In genomic region chr2:29940706-29941105, GRCh38 we compare ENCODE assay signal across 16 cellular contexts. TPM values are rescaled to one million over a fixed set of nuclear protein-coding genes. Genes with fewer than 3 reads are reported as not detected.
"Had no signal": no experiment of that assay in that cellular context is flagged by ENCODE, and none has a peak within 500 bp of the region (broad histone marks: within the 10 kb centered on the region; RNA-seq: fewer than 3 reads in every experiment).

No MANE protein-coding gene starts in this region.

- H3K4me1 ChIP-seq: upper lobe of left lung had no signal

- H3K36me3 Mint-ChIP-seq: activated naive CD4-positive, alpha-beta T cell treated with anti-CD3 and anti-CD28 coated beads, Interleukin-2, amount 10 ng/mL, durations not matched to agents 7 days and 5 days; stimulated activated memory B cell treated with anti-CD40 and anti-IgM and Interleukin-4, amounts not matched to agents 10 μg/mL and 1 μg/mL and 100 μg/mL, for 72 hours had no signal

- DNase-seq: activated CD4-positive, alpha-beta T cell treated with anti-CD3 and anti-CD28 coated beads, Interleukin-2, amount 50 U/mL, for 1 hour; activated naive CD4-positive, alpha-beta T cell treated with anti-CD3 and anti-CD28 coated beads, Interleukin-2, amount 10 ng/mL, durations not matched to agents 7 days and 5 days; activated T-cell treated with anti-CD3 and anti-CD28 coated beads for 4 hours; endodermal cell; nephron progenitor cell; SHP77 treated with DMSO at 0.1 percent for 48 hours; T-helper 2 cell; upper lobe of left lung had no signal

- H3K4me3 Mint-ChIP-seq: activated naive CD4-positive, alpha-beta T cell treated with anti-CD3 and anti-CD28 coated beads, Interleukin-2, amount 10 ng/mL, durations not matched to agents 7 days and 5 days; activated T-helper 17 cell treated with anti-CD3 and anti-CD28 coated beads, Interleukin-2, amount 50 U/mL, for 72 hours; endodermal cell; nephron progenitor cell; stimulated activated memory B cell treated with anti-CD40 and anti-IgM and Interleukin-4, amounts not matched to agents 10 μg/mL and 1 μg/mL and 100 μg/mL, for 72 hours had no signal

- ATAC-seq: activated T-helper 17 cell treated with anti-CD3 and anti-CD28 coated beads, Interleukin-2, amount 50 U/mL, for 72 hours; esophagus mucosa; stimulated activated memory B cell treated with anti-CD40 and anti-IgM and Interleukin-4, amounts not matched to agents 10 μg/mL and 1 μg/mL and 100 μg/mL, for 72 hours had no signal

- H3K9me3 Mint-ChIP-seq: activated naive CD4-positive, alpha-beta T cell treated with anti-CD3 and anti-CD28 coated beads, Interleukin-2, amount 10 ng/mL, durations not matched to agents 7 days and 5 days; activated T-helper 17 cell treated with anti-CD3 and anti-CD28 coated beads, Interleukin-2, amount 50 U/mL, for 72 hours; endodermal cell; nephron progenitor cell had no signal

- H3K4me3 ChIP-seq: upper lobe of left lung had no signal

- H3K27ac Mint-ChIP-seq: activated naive CD4-positive, alpha-beta T cell treated with anti-CD3 and anti-CD28 coated beads, Interleukin-2, amount 10 ng/mL, durations not matched to agents 7 days and 5 days; activated T-helper 17 cell treated with anti-CD3 and anti-CD28 coated beads, Interleukin-2, amount 50 U/mL, for 72 hours; endodermal cell; nephron progenitor cell; stimulated activated memory B cell treated with anti-CD40 and anti-IgM and Interleukin-4, amounts not matched to agents 10 μg/mL and 1 μg/mL and 100 μg/mL, for 72 hours had no signal

- H3K36me3 ChIP-seq: upper lobe of left lung had no signal

- H3K27me3 ChIP-seq: upper lobe of left lung had no signal

- H3K4me1 Mint-ChIP-seq: activated naive CD4-positive, alpha-beta T cell treated with anti-CD3 and anti-CD28 coated beads, Interleukin-2, amount 10 ng/mL, durations not matched to agents 7 days and 5 days; activated T-helper 17 cell treated with anti-CD3 and anti-CD28 coated beads, Interleukin-2, amount 50 U/mL, for 72 hours; stimulated activated memory B cell treated with anti-CD40 and anti-IgM and Interleukin-4, amounts not matched to agents 10 μg/mL and 1 μg/mL and 100 μg/mL, for 72 hours had no signal

- H3K27ac ChIP-seq: upper lobe of left lung had no signal

RNA-seq across cellular contexts. Expression of gene ALK, which starts 19.3 kb away (rescaled TPM):
- total RNA-seq: activated CD8-positive, alpha-beta memory T cell treated with anti-CD3 and anti-CD28 coated beads for 36 hours; activated T-helper 17 cell treated with anti-CD3 and anti-CD28 coated beads, Interleukin-2, amount 50 U/mL, for 72 hours; dermis microvascular lymphatic vessel endothelial cell; fibroblast of villous mesenchyme; kidney epithelial cell; lung microvascular endothelial cell had no signal
